In the genomic region with DNA sequence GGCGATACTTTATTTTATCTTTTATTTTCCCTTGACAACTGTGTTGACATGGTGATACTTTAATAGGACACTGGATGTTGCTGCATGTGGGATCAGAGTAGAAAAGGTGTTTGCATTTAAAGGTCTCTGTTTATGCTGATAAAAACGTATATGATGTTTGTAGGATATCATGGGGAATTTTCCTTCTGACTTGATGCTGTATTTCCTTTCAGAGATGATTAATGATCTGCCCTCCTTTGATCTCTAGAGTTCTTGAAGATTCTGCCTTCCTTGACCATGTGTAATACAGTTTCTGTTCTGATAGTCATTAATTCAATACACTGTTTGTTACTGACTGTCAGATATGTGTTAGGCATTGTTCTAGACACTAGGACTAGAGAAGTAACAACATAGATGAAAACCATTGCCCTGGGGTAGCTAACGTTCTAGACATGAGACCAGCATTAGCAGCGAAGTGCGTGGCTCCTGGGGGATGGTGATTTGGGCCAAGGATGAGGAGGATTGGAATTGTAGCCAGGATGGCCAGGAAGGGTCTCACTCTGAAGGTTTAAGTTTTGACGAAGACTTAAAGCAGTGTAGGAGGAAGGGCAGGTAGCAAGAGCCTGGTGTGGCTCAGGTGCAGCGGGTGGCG, we compare ENCODE assay signal across 20 cellular contexts. TPM values are rescaled to one million over a fixed set of nuclear protein-coding genes. Genes with fewer than 3 reads are reported as not detected.
DNase-seq lines count a peak whose midpoint lies in the region; ATAC-seq and TF ChIP-seq lines count a peak whose summit lies in the region.
"Had no signal": no experiment of that assay in that cellular context is flagged by ENCODE, and none has a peak within 500 bp of the region (broad histone marks: within the 10 kb centered on the region; RNA-seq: fewer than 3 reads in every experiment).

No MANE protein-coding gene starts in this region.

- CTCF ChIA-PET in activated naive CD4-positive, alpha-beta T cell treated with anti-CD3 and anti-CD28 coated beads for 36 hours (lab: Charles Lee), result no interaction called here
- CTCF ChIA-PET in activated CD8-positive, alpha-beta T cell treated with anti-CD3 and anti-CD28 coated beads, Interleukin-2, amount 10 ng/mL, durations not matched to agents 7 days and 5 days (lab: Charles Lee), result interaction anchor here (1.9 kb wide), 1 partner anchor 19 kb away, joined by 9 read pairs; no protein-coding TSS in a partner anchor

- intact Hi-C loops in activated naive CD4-positive, alpha-beta T cell treated with anti-CD3 and anti-CD28 coated beads for 36 hours (cut with micrococcal nuclease), result no loop called here
- intact Hi-C loops in adrenal gland (cut with DNase I), result no loop called here

- H3K4me2 ChIP-seq in hepatocyte, result peak overlapping the region; percentile 80

- no peak overlapping the region for H2AFZ ChIP-seq in hepatocyte

- H3K4me1 ChIP-seq in hepatocyte (ENCODE audit: insufficient read depth) (peaks cover 22% of the 10 kb centered on the region), adrenal gland (replicated peaks in 1 of 2) (peaks cover 16 to 30% of the 10 kb centered on the region in 2 donors)

- no peaks in the 10 kb centered on the region for H3K36me3 ChIP-seq in hepatocyte (replicated peaks; ENCODE audit: insufficient read depth, low read depth)
- H3K36me3 ChIP-seq in adrenal gland (replicated peaks in 1 of 2), result no peaks in the 10 kb centered on the region
- H3K36me3 ChIP-seq: right atrium auricular region, uterus had no signal

- H3K27ac ChIP-seq in hepatocyte (no peak overlapping the region), adrenal gland (no peak overlapping the region)
- H3K27ac ChIP-seq: brain microvascular endothelial cell, stomach, uterus had no signal

- TF ChIP-seq POLR2A in adrenal gland (IDR thresholded peaks at IDR 0.05), result no peak

- no peak for TF ChIP-seq CTCF in hepatocyte (IDR thresholded peaks at IDR 0.05; ENCODE audit: poor library complexity)
- no peak for TF ChIP-seq CTCF in adrenal gland (IDR thresholded peaks at IDR 0.05)

- no peaks in the 10 kb centered on the region for H3K9me2 ChIP-seq in hepatocyte (replicated peaks; ENCODE audit: insufficient read depth)

- H3K9me3 Mint-ChIP-seq in activated naive CD4-positive, alpha-beta T cell treated with anti-CD3 and anti-CD28 coated beads for 36 hours, result peaks cover 6% of the 10 kb centered on the region
- no peaks in the 10 kb centered on the region for H3K9me3 Mint-ChIP-seq in activated CD8-positive, alpha-beta T cell treated with anti-CD3 and anti-CD28 coated beads, Interleukin-2, amount 10 ng/mL, durations not matched to agents 7 days and 5 days (ENCODE audit: insufficient read depth)
- H3K9me3 Mint-ChIP-seq in stimulated activated naive B cell treated with anti-CD40 and anti-IgM and Interleukin-4, amounts not matched to agents 10 μg/mL and 1 μg/mL and 100 μg/mL, for 72 hours, result peaks cover 0 to 4% of the 10 kb centered on the region in 2 donors

- 95% methylated on average over 8 of the region's 8 CpGs for WGBS in hepatocyte (ENCODE audit: low lambda C conversion rate, missing lambda C conversion rate)
- 88 to 91% (median 90%) methylated on average over 8 of the region's 8 CpGs for WGBS in adrenal gland, 4 donors

- H3K36me3 Mint-ChIP-seq in activated naive CD4-positive, alpha-beta T cell treated with anti-CD3 and anti-CD28 coated beads for 36 hours (ENCODE audit: low read depth), result peaks cover 12% of the 10 kb centered on the region
- peaks cover 27% of the 10 kb centered on the region for H3K36me3 Mint-ChIP-seq in activated CD8-positive, alpha-beta T cell treated with anti-CD3 and anti-CD28 coated beads, Interleukin-2, amount 10 ng/mL, durations not matched to agents 7 days and 5 days (ENCODE audit: low read depth)
- H3K36me3 Mint-ChIP-seq in stimulated activated naive B cell treated with anti-CD40 and anti-IgM and Interleukin-4, amounts not matched to agents 10 μg/mL and 1 μg/mL and 100 μg/mL, for 72 hours, result peaks cover 17 to 35% of the 10 kb centered on the region in 2 donors

- peak overlapping the region; percentile 69 for H3K27ac Mint-ChIP-seq in activated naive CD4-positive, alpha-beta T cell treated with anti-CD3 and anti-CD28 coated beads for 36 hours
- peak overlapping the region; percentile 0 for H3K27ac Mint-ChIP-seq in activated CD8-positive, alpha-beta T cell treated with anti-CD3 and anti-CD28 coated beads, Interleukin-2, amount 10 ng/mL, durations not matched to agents 7 days and 5 days
- H3K27ac Mint-ChIP-seq in stimulated activated naive B cell treated with anti-CD40 and anti-IgM and Interleukin-4, amounts not matched to agents 10 μg/mL and 1 μg/mL and 100 μg/mL, for 72 hours, result peak overlapping the region; percentile 4

- H3K27me3 Mint-ChIP-seq in activated naive CD4-positive, alpha-beta T cell treated with anti-CD3 and anti-CD28 coated beads for 36 hours (ENCODE audit: low read depth), result no peaks in the 10 kb centered on the region
- H3K27me3 Mint-ChIP-seq in activated CD8-positive, alpha-beta T cell treated with anti-CD3 and anti-CD28 coated beads, Interleukin-2, amount 10 ng/mL, durations not matched to agents 7 days and 5 days (ENCODE audit: low read depth), result no peaks in the 10 kb centered on the region
- no peaks in the 10 kb centered on the region for H3K27me3 Mint-ChIP-seq in stimulated activated naive B cell treated with anti-CD40 and anti-IgM and Interleukin-4, amounts not matched to agents 10 μg/mL and 1 μg/mL and 100 μg/mL, for 72 hours

- H3K9me3 ChIP-seq in hepatocyte (ENCODE audit: low read depth) (no peaks in the 10 kb centered on the region), adrenal gland (replicated peaks in 1 of 3) (no peaks in the 10 kb centered on the region)
- H3K9me3 ChIP-seq: right atrium auricular region, stomach, uterus had no signal

- H3K27me3 ChIP-seq in hepatocyte (no peaks in the 10 kb centered on the region), adrenal gland (no peaks in the 10 kb centered on the region)
- H3K27me3 ChIP-seq: brain microvascular endothelial cell, right atrium auricular region, stomach, uterus had no signal

- H3K4me3 ChIP-seq in hepatocyte (no peak overlapping the region), adrenal gland (no peak overlapping the region)
- H3K4me3 ChIP-seq: lung, right atrium auricular region, stomach, uterus had no signal

- H3K4me1 Mint-ChIP-seq in activated naive CD4-positive, alpha-beta T cell treated with anti-CD3 and anti-CD28 coated beads for 36 hours (ENCODE audit: low read depth), result peaks cover 59% of the 10 kb centered on the region
- H3K4me1 Mint-ChIP-seq in activated CD8-positive, alpha-beta T cell treated with anti-CD3 and anti-CD28 coated beads, Interleukin-2, amount 10 ng/mL, durations not matched to agents 7 days and 5 days (ENCODE audit: low read depth), result peaks cover 41% of the 10 kb centered on the region
- H3K4me1 Mint-ChIP-seq in stimulated activated naive B cell treated with anti-CD40 and anti-IgM and Interleukin-4, amounts not matched to agents 10 μg/mL and 1 μg/mL and 100 μg/mL, for 72 hours, result peaks cover 37 to 69% of the 10 kb centered on the region in 2 donors

- POLR2A ChIA-PET in activated CD8-positive, alpha-beta T cell treated with anti-CD3 and anti-CD28 coated beads, Interleukin-2, amount 10 ng/mL, durations not matched to agents 7 days and 5 days (lab: Charles Lee), result no interaction called here

- no peak for DNase-seq in activated naive CD4-positive, alpha-beta T cell treated with anti-CD3 and anti-CD28 coated beads for 36 hours
- no peak for DNase-seq in activated naive CD4-positive, alpha-beta T cell (lab: John Stamatoyannopoulos, UW)
- DNase-seq in activated CD8-positive, alpha-beta T cell treated with anti-CD3 and anti-CD28 coated beads, Interleukin-2, amount 10 ng/mL, durations not matched to agents 7 days and 5 days, result no peak
- DNase-seq in hepatocyte (ENCODE audit: low spot score) (no peak), adrenal gland (no peak), NK-92 (lab: John Stamatoyannopoulos, UW; ENCODE audit: unreplicated experiment) (no peak), anterior cingulate cortex (lab: John Stamatoyannopoulos, UW) (no peak)
- no peak for DNase-seq in stimulated activated naive B cell treated with anti-CD40 and anti-IgM and Interleukin-4, amounts not matched to agents 10 μg/mL and 1 μg/mL and 100 μg/mL, for 72 hours
- DNase-seq: activated effector memory CD4-positive, alpha-beta T cell treated with anti-CD3 and anti-CD28 coated beads, Interleukin-2, amount 50 U/mL, for 16 hours; brain microvascular endothelial cell; dermis blood vessel endothelial cell; EL; HCEC 1CT; Kasumi-1; NCI-H1417 treated with DMSO at 0.1 percent for 48 hours; stomach; uterus had no signal

- H3K4me3 Mint-ChIP-seq in activated naive CD4-positive, alpha-beta T cell treated with anti-CD3 and anti-CD28 coated beads for 36 hours, result no peak overlapping the region
- no peak overlapping the region for H3K4me3 Mint-ChIP-seq in activated CD8-positive, alpha-beta T cell treated with anti-CD3 and anti-CD28 coated beads, Interleukin-2, amount 10 ng/mL, durations not matched to agents 7 days and 5 days
- H3K4me3 Mint-ChIP-seq in stimulated activated naive B cell treated with anti-CD40 and anti-IgM and Interleukin-4, amounts not matched to agents 10 μg/mL and 1 μg/mL and 100 μg/mL, for 72 hours, result no peak overlapping the region

- H4K20me1 ChIP-seq in hepatocyte (ENCODE audit: insufficient read depth, poor library complexity, severe bottlenecking), result peaks cover 57% of the 10 kb centered on the region

- peaks cover 86% of the 10 kb centered on the region for H3K79me2 ChIP-seq in hepatocyte

- no peak for ATAC-seq in activated CD8-positive, alpha-beta T cell treated with anti-CD3 and anti-CD28 coated beads, Interleukin-2, amount 10 ng/mL, durations not matched to agents 7 days and 5 days
- no peak for ATAC-seq in stimulated activated naive B cell treated with anti-CD40 and anti-IgM and Interleukin-4, amounts not matched to agents 10 μg/mL and 1 μg/mL and 100 μg/mL, for 72 hours (replicated peaks)
- ATAC-seq: Panc1 had no signal

RNA-seq across cellular contexts. Expression of gene ATG4B, which starts 2.8 kb away (rescaled TPM):
- 10 to 100 TPM; 71.5 to 82.5 TPM for total RNA-seq in activated naive CD4-positive, alpha-beta T cell treated with anti-CD3 and anti-CD28 coated beads for 36 hours
- total RNA-seq in activated CD8-positive, alpha-beta T cell treated with anti-CD3 and anti-CD28 coated beads, Interleukin-2, amount 10 ng/mL, durations not matched to agents 7 days and 5 days, result 10 to 100 TPM; 81.2 to 94.6 TPM
- total RNA-seq in hepatocyte (61.0 and 61.3 TPM in 2 replicates), adrenal gland (100 to 1,000 TPM in 1 of 8 donors, 10 to 100 TPM in 7; 37.3 to 100 (median 60.2) TPM)
- polyA plus RNA-seq in hepatocyte (108 and 126 TPM in 2 replicates), adrenal gland (100 to 1,000 TPM in 1 of 3 donors, 10 to 100 TPM in 2; 44.6 to 167 (median 77.5) TPM)

RNA-seq across cellular contexts. Expression of gene THAP4, which starts 3.3 kb away (rescaled TPM):
- total RNA-seq in activated naive CD4-positive, alpha-beta T cell treated with anti-CD3 and anti-CD28 coated beads for 36 hours, result 10 to 100 TPM; 36.4 to 38.8 TPM
- 10 to 100 TPM; 32.3 to 37.4 TPM for total RNA-seq in activated CD8-positive, alpha-beta T cell treated with anti-CD3 and anti-CD28 coated beads, Interleukin-2, amount 10 ng/mL, durations not matched to agents 7 days and 5 days
- total RNA-seq in hepatocyte, result 33.5 and 43.2 TPM in 2 replicates
- polyA plus RNA-seq in hepatocyte, result 58.1 and 59.8 TPM in 2 replicates
- total RNA-seq in adrenal gland, result 10 to 100 TPM; 27.6 to 48.7 (median 37.3) TPM
- polyA plus RNA-seq in adrenal gland, result 10 to 100 TPM; 23.9 to 62.9 (median 54.9) TPM

RNA-seq across cellular contexts. Expression of gene DTYMK, which starts 46.3 kb away (rescaled TPM):
- 10 to 100 TPM; 88.0 to 93.8 TPM for total RNA-seq in activated naive CD4-positive, alpha-beta T cell treated with anti-CD3 and anti-CD28 coated beads for 36 hours
- 100 to 1,000 TPM; 101 to 103 TPM for total RNA-seq in activated CD8-positive, alpha-beta T cell treated with anti-CD3 and anti-CD28 coated beads, Interleukin-2, amount 10 ng/mL, durations not matched to agents 7 days and 5 days
- 18.9 and 20.7 TPM in 2 replicates for total RNA-seq in hepatocyte
- 52.3 and 55.5 TPM in 2 replicates for polyA plus RNA-seq in hepatocyte
- total RNA-seq in adrenal gland, result 10 to 100 TPM; 12.3 to 40.4 (median 23.4) TPM
- polyA plus RNA-seq in adrenal gland, result 10 to 100 TPM; 10.4 to 15.4 (median 11.1) TPM

Comparison
In these comparisons a context has a peak if more than half of its experiments do, and no peak if none do; other contexts are left out.
1. H3K27ac Mint-ChIP-seq: peak in every context shown above with its lines; median percentile 69 in activated naive CD4-positive, alpha-beta T cell treated with anti-CD3 and anti-CD28 coated beads for 36 hours; 4 in stimulated activated naive B cell treated with anti-CD40 and anti-IgM and Interleukin-4, amounts not matched to agents 10 μg/mL and 1 μg/mL and 100 μg/mL, for 72 hours; 0 in activated CD8-positive, alpha-beta T cell treated with anti-CD3 and anti-CD28 coated beads, Interleukin-2, amount 10 ng/mL, durations not matched to agents 7 days and 5 days.